19 cellular contexts compared by ENCODE assay signal in genomic region chr19:48516536-48516935, GRCh38. TPM values are rescaled to one million over a fixed set of nuclear protein-coding genes. Genes with fewer than 3 reads are reported as not detected.
A peak's percentile ranks its signal among the peaks of the same experiment; 100 is the strongest.
DNase-seq lines count a peak whose midpoint lies in the region; ATAC-seq and TF ChIP-seq lines count a peak whose summit lies in the region.
"Had no signal": no experiment of that assay in that cellular context is flagged by ENCODE, and none has a peak within 500 bp of the region (broad histone marks: within the 10 kb centered on the region; RNA-seq: fewer than 3 reads in every experiment).

No MANE protein-coding gene starts in this region.

- H3K27ac Mint-ChIP-seq in activated CD4-positive, alpha-beta T cell treated with anti-CD3 and anti-CD28 coated beads, Interleukin-2, amount 10 ng/mL, durations not matched to agents 7 days and 5 days = peak overlapping the region; percentile 6
- H3K27ac Mint-ChIP-seq in nephron = no peak overlapping the region
- peak overlapping the region; percentile 37 for H3K27ac Mint-ChIP-seq in progenitor cell of endocrine pancreas
- H3K27ac Mint-ChIP-seq: CD4-positive, alpha-beta T cell; HFFc6 had no signal

- H3K27ac ChIP-seq in IMR-90 (ENCODE audit: insufficient read depth, low read length) = no peak overlapping the region
- H3K27ac ChIP-seq: 22Rv1, GM23248, HL-60 had no signal

- H3K4me3 Mint-ChIP-seq in activated CD4-positive, alpha-beta T cell treated with anti-CD3 and anti-CD28 coated beads, Interleukin-2, amount 10 ng/mL, durations not matched to agents 7 days and 5 days = no peak overlapping the region
- H3K4me3 Mint-ChIP-seq in nephron (peak overlapping the region in 2 of 3 experiments; percentile 14 to 46), progenitor cell of endocrine pancreas (ENCODE audit: low read depth) (no peak overlapping the region)
- H3K4me3 Mint-ChIP-seq: CD4-positive, alpha-beta T cell; H9; HFFc6 had no signal

- peaks cover 13% of the 10 kb centered on the region for H3K27me3 ChIP-seq in IMR-90 (ENCODE audit: control insufficient read depth, insufficient read depth, low read length)

- 68% methylated on average over 4 of the region's 8 CpGs; no CpG with 5 or more reads in 1 of the 2 experiments for WGBS in IMR-90 (ENCODE audit: extremely low coverage in 2 of 2, insufficient read length in 1 of 2), 2 experiments

- no peaks in the 10 kb centered on the region for H3K4me1 ChIP-seq in IMR-90 (ENCODE audit: control insufficient read depth, insufficient read depth, low read length)

- no peak overlapping the region for H3K14ac ChIP-seq in IMR-90 (replicated peaks; ENCODE audit: low read depth, low read length)

- no peaks in the 10 kb centered on the region for H3K9me1 ChIP-seq in IMR-90 (ENCODE audit: insufficient read depth, low read length)

- H2AK9ac ChIP-seq in IMR-90 (replicated peaks; ENCODE audit: low read depth, low read length, poor library complexity) = peak overlapping the region; percentile 26

- DNase-seq in activated CD4-positive, alpha-beta T cell treated with anti-CD3 and anti-CD28 coated beads, Interleukin-2, amount 10 ng/mL, durations not matched to agents 7 days and 5 days = no peak
- no peak for DNase-seq in activated CD4-positive, alpha-beta T cell treated with anti-CD3 and anti-CD28 coated beads for 1 hour
- no peak for DNase-seq in IMR-90
- DNase-seq in progenitor cell of endocrine pancreas (ENCODE audit: low spot score, unreplicated experiment) = no peak
- DNase-seq in epidermal melanocyte (ENCODE audit: insufficient read length, low spot score) = no peak
- DNase-seq in NCI-H2107 (lab: John Stamatoyannopoulos, UW) = no peak
- DNase-seq: ACHN; C1 segment of cervical spinal cord; CD4-positive, alpha-beta T cell; DMS153; DMS79 treated with DMSO at 0.1 percent for 48 hours; EL; GM23248; H9; HFFc6 had no signal

- H3K4me1 Mint-ChIP-seq in activated CD4-positive, alpha-beta T cell treated with anti-CD3 and anti-CD28 coated beads, Interleukin-2, amount 10 ng/mL, durations not matched to agents 7 days and 5 days = peaks cover 8% of the 10 kb centered on the region
- peaks cover 5% of the 10 kb centered on the region for H3K4me1 Mint-ChIP-seq in nephron
- peaks cover 3% of the 10 kb centered on the region for H3K4me1 Mint-ChIP-seq in progenitor cell of endocrine pancreas (ENCODE audit: low read depth)

- H4K20me1 ChIP-seq in IMR-90 (ENCODE audit: insufficient read depth, low read length) = no peaks in the 10 kb centered on the region

- no peaks in the 10 kb centered on the region for H3K79me1 ChIP-seq in IMR-90 (ENCODE audit: low read depth in 1 of 2, low read length in 2 of 2)

- no peak overlapping the region for H3K4me2 ChIP-seq in IMR-90 (ENCODE audit: low read depth, low read length)

- H2AK5ac ChIP-seq in IMR-90 (ENCODE audit: low read depth, low read length) = no peak overlapping the region

- H2AFZ ChIP-seq in IMR-90 (replicated peaks; ENCODE audit: low read length, poor library complexity) = peak overlapping the region; percentile 33
- H2AFZ ChIP-seq: GM23248 had no signal

- H3K9me3 ChIP-seq in IMR-90 (ENCODE audit: control insufficient read depth, insufficient read depth, low read length) = no peaks in the 10 kb centered on the region

- H2BK15ac ChIP-seq in IMR-90 (ENCODE audit: low read depth, low read length) = no peak overlapping the region

- no peak for ATAC-seq in IMR-90 (ENCODE audit: low read depth)
- ATAC-seq in HG03139 (IDR thresholded peaks at IDR 0.05; ENCODE audit: unreplicated experiment) = no peak

- H2BK120ac ChIP-seq in IMR-90 (ENCODE audit: low read depth, low read length) = no peak overlapping the region

- no peaks in the 10 kb centered on the region for H3K27me3 Mint-ChIP-seq in activated CD4-positive, alpha-beta T cell treated with anti-CD3 and anti-CD28 coated beads, Interleukin-2, amount 10 ng/mL, durations not matched to agents 7 days and 5 days
- H3K27me3 Mint-ChIP-seq in nephron (ENCODE audit: low read depth) (peaks cover 6% of the 10 kb centered on the region), progenitor cell of endocrine pancreas (no peaks in the 10 kb centered on the region)
- H3K27me3 Mint-ChIP-seq: CD4-positive, alpha-beta T cell had no signal

- no peaks in the 10 kb centered on the region for H3K36me3 Mint-ChIP-seq in activated CD4-positive, alpha-beta T cell treated with anti-CD3 and anti-CD28 coated beads, Interleukin-2, amount 10 ng/mL, durations not matched to agents 7 days and 5 days (ENCODE audit: low read depth)
- H3K36me3 Mint-ChIP-seq in nephron (ENCODE audit: low read depth) (no peaks in the 10 kb centered on the region), progenitor cell of endocrine pancreas (ENCODE audit: insufficient read depth) (no peaks in the 10 kb centered on the region)

- no peak overlapping the region for H4K8ac ChIP-seq in IMR-90 (ENCODE audit: low read depth in 2 of 2, low read length in 2 of 2)

- H4K5ac ChIP-seq in IMR-90 (ENCODE audit: low read depth, low read length) = no peak overlapping the region

- H3K56ac ChIP-seq in IMR-90 (ENCODE audit: extremely low read depth, insufficient read depth, low read length) = no peak overlapping the region

- intact Hi-C loops in IMR-90 (cut with micrococcal nuclease) = no loop called here

- no peaks in the 10 kb centered on the region for H3K9me3 Mint-ChIP-seq in activated CD4-positive, alpha-beta T cell treated with anti-CD3 and anti-CD28 coated beads, Interleukin-2, amount 10 ng/mL, durations not matched to agents 7 days and 5 days
- H3K9me3 Mint-ChIP-seq in nephron (no peaks in the 10 kb centered on the region), progenitor cell of endocrine pancreas (ENCODE audit: low read depth) (no peaks in the 10 kb centered on the region)
- H3K9me3 Mint-ChIP-seq: CD4-positive, alpha-beta T cell; H9; HFFc6 had no signal

- POLR2A ChIA-PET in activated CD4-positive, alpha-beta T cell treated with anti-CD3 and anti-CD28 coated beads, Interleukin-2, amount 10 ng/mL, durations not matched to agents 7 days and 5 days (lab: Charles Lee) = no interaction called here
- POLR2A ChIA-PET in IMR-90 (lab: Charles Lee; ENCODE audit: unreplicated experiment) = no interaction called here

- no peak overlapping the region for H2BK5ac ChIP-seq in IMR-90 (ENCODE audit: low read depth, low read length, poor library complexity, severe bottlenecking)

- TF ChIP-seq POLR2A in IMR-90 (IDR thresholded peaks at IDR 0.05; ENCODE audit: low read depth, low read length) = no peak

- TF ChIP-seq CTCF in IMR-90 (conservative IDR thresholded peaks at IDR 0.05; ENCODE audit: low read depth, low read length) (no peak), nephron (IDR thresholded peaks at IDR 0.05; ENCODE audit: unreplicated experiment in 3 of 3) (no peak), progenitor cell of endocrine pancreas (IDR thresholded peaks at IDR 0.05; ENCODE audit: unreplicated experiment) (no peak)

- in situ Hi-C loops in IMR-90 (cut with MboI; ENCODE audit: low sequenced_read_pairs) = no loop called here

- no peak overlapping the region for H3K9ac ChIP-seq in IMR-90 (ENCODE audit: low read depth, low read length)
- H3K9ac ChIP-seq: GM23248 had no signal

- H3K4ac ChIP-seq in IMR-90 (ENCODE audit: low read depth, low read length) = no peak overlapping the region

- no peak overlapping the region for H4K91ac ChIP-seq in IMR-90 (ENCODE audit: insufficient read depth, low read depth, low read length)

- no peak overlapping the region for H3K18ac ChIP-seq in IMR-90 (ENCODE audit: low read depth, low read length)

- dilution Hi-C loops in IMR-90 (cut with HindIII; ENCODE audit: low sequenced_read_pairs, unreplicated experiment) = no loop called here

- CTCF ChIA-PET in activated CD4-positive, alpha-beta T cell treated with anti-CD3 and anti-CD28 coated beads, Interleukin-2, amount 10 ng/mL, durations not matched to agents 7 days and 5 days (lab: Charles Lee) = interaction anchor here (1.5 kb wide), 1 partner anchor 11 kb away, joined by 6 read pairs; no protein-coding TSS in a partner anchor
- CTCF ChIA-PET in IMR-90 (lab: Yijun Ruan, JAX) = no interaction called here

- H3K4me3 ChIP-seq in IMR-90 (ENCODE audit: insufficient read depth, low read depth, low read length) = no peak overlapping the region
- H3K4me3 ChIP-seq: GM23248 had no signal

- no TSS peak for BruUV-seq in IMR-90 (replicated peaks; lab: Mats Ljungman, UMichigan)

- TF ChIP-seq RAD21 in IMR-90 (IDR thresholded peaks at IDR 0.05; ENCODE audit: low read length) = no peak

- no peaks in the 10 kb centered on the region for H3K36me3 ChIP-seq in IMR-90 (ENCODE audit: control insufficient read depth, insufficient read depth, low read length)

- no peak overlapping the region for H2BK20ac ChIP-seq in IMR-90 (ENCODE audit: low read depth, low read length)

- no peak overlapping the region for H3K23ac ChIP-seq in IMR-90 (ENCODE audit: low read depth, low read length)

TF ChIP-seq in IMR-90, 13 proteins besides CTCF, POLR2A, EP300 and RAD21:
- no peak for TF ChIP-seq MAFK (IDR thresholded peaks at IDR 0.05; ENCODE audit: low read depth, low read length)
- TF ChIP-seq FOS (IDR thresholded peaks at IDR 0.05; ENCODE audit: low read depth, low read length) = no peak

RNA-seq across cellular contexts. Expression of gene LMTK3, which starts 4.9 kb away (rescaled TPM):
- 1 to 10 TPM; 3.7 to 5.1 TPM for total RNA-seq in activated CD4-positive, alpha-beta T cell treated with anti-CD3 and anti-CD28 coated beads, Interleukin-2, amount 10 ng/mL, durations not matched to agents 7 days and 5 days
- total RNA-seq in IMR-90 (2012; rRNA removed) (0.18 TPM in 1 of 2 replicates, not detected in the other), progenitor cell of endocrine pancreas (11.4 and 12.7 TPM in 2 replicates)
- polyA plus RNA-seq in IMR-90 (2012; rRNA removed) = 0.60 and 0.87 TPM in 2 replicates
- polyA plus RNA-seq in IMR-90 (2012; cell fraction: cytosol; rRNA removed) = 0.70 and 0.79 TPM in 2 replicates
- polyA plus RNA-seq in IMR-90 (2012; cell fraction: nucleus; rRNA removed; ENCODE audit: low replicate concordance) = 2.9 and 5.0 TPM in 2 replicates
- polyA plus RNA-seq: GM23248 had no signal

RNA-seq across cellular contexts. Expression of gene SULT2B1, which starts 35.4 kb away (rescaled TPM):
- under 1 TPM; 0.21 to 0.30 TPM for total RNA-seq in activated CD4-positive, alpha-beta T cell treated with anti-CD3 and anti-CD28 coated beads, Interleukin-2, amount 10 ng/mL, durations not matched to agents 7 days and 5 days
- total RNA-seq in IMR-90 (2012; rRNA removed) (not detected in 2 replicates), progenitor cell of endocrine pancreas (not detected in 2 replicates)
- polyA plus RNA-seq in IMR-90 (2012; rRNA removed) = 0.09 TPM in 1 of 2 replicates, not detected in the other
- 0.08 TPM in 1 of 2 replicates, not detected in the other for polyA plus RNA-seq in IMR-90 (2012; cell fraction: cytosol; rRNA removed)
- 0.13 and 0.23 TPM in 2 replicates for polyA plus RNA-seq in IMR-90 (2012; cell fraction: nucleus; rRNA removed; ENCODE audit: low replicate concordance)
- total RNA-seq: CD4-positive, alpha-beta T cell; GM23248 had no signal
- polyA plus RNA-seq: GM23248 had no signal

RNA-seq across cellular contexts. Expression of gene CYTH2, which starts 47.4 kb away (rescaled TPM):
- 10 to 100 TPM; 43.2 to 50.7 TPM for total RNA-seq in activated CD4-positive, alpha-beta T cell treated with anti-CD3 and anti-CD28 coated beads, Interleukin-2, amount 10 ng/mL, durations not matched to agents 7 days and 5 days
- total RNA-seq in IMR-90 (2012; rRNA removed) (35.8 and 38.3 TPM in 2 replicates), progenitor cell of endocrine pancreas (248 TPM in 2 replicates)
- 56.1 and 62.0 TPM in 2 replicates for polyA plus RNA-seq in IMR-90 (2012; rRNA removed)
- 49.6 and 59.9 TPM in 2 replicates for polyA plus RNA-seq in IMR-90 (2012; cell fraction: cytosol; rRNA removed)
- 149 and 158 TPM in 2 replicates for polyA plus RNA-seq in IMR-90 (2012; cell fraction: nucleus; rRNA removed; ENCODE audit: low replicate concordance)

Comparison
In these comparisons a context has a peak if more than half of its experiments do, and no peak if none do; other contexts are left out.
1. H3K27ac Mint-ChIP-seq: peak in activated CD4-positive, alpha-beta T cell treated with anti-CD3 and anti-CD28 coated beads, Interleukin-2, amount 10 ng/mL, durations not matched to agents 7 days and 5 days (single experiment) and progenitor cell of endocrine pancreas (single experiment); none in nephron (0 of 3).
2. H3K4me3 Mint-ChIP-seq: peak in nephron (2 of 3); none in activated CD4-positive, alpha-beta T cell treated with anti-CD3 and anti-CD28 coated beads, Interleukin-2, amount 10 ng/mL, durations not matched to agents 7 days and 5 days (single experiment) and progenitor cell of endocrine pancreas (single experiment).